1 cellular context compared by ENCODE assay signal in the genomic region with DNA sequence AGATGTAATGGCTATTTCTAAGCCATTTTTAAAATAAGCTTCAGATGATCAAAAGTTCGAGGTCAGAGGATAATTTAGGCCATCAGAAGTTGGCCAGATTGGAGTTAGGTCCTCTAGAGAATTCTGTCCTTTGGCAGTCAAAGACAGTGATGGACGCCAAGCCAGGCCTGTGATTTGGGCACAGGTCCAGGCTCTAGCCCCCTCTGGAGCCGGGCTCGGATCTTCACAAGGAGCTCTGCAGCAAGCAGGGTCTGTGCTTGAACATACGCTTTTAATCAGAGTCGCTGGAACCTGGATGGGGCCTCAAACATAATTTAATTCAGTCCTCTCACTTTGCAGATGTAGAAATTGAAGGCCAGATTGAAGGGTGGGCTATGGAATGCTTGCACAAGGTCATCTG.
TF ChIP-seq lines count a peak whose summit lies in the region.

No MANE protein-coding gene starts in this region.

TF ChIP-seq in HepG2, 621 proteins besides CTCF, POLR2A, EP300 and RAD21 (continued from another document):
- TF ChIP-seq, protein P1, sequence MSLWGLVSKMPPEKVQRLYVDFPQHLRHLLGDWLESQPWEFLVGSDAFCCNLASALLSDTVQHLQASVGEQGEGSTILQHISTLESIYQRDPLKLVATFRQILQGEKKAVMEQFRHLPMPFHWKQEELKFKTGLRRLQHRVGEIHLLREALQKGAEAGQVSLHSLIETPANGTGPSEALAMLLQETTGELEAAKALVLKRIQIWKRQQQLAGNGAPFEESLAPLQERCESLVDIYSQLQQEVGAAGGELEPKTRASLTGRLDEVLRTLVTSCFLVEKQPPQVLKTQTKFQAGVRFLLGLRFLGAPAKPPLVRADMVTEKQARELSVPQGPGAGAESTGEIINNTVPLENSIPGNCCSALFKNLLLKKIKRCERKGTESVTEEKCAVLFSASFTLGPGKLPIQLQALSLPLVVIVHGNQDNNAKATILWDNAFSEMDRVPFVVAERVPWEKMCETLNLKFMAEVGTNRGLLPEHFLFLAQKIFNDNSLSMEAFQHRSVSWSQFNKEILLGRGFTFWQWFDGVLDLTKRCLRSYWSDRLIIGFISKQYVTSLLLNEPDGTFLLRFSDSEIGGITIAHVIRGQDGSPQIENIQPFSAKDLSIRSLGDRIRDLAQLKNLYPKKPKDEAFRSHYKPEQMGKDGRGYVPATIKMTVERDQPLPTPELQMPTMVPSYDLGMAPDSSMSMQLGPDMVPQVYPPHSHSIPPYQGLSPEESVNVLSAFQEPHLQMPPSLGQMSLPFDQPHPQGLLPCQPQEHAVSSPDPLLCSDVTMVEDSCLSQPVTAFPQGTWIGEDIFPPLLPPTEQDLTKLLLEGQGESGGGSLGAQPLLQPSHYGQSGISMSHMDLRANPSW (CRISPR knock-in tag; IDR thresholded peaks at IDR 0.05; ENCODE audit: borderline replicate concordance): no peak
- TF ChIP-seq SOX6 (IDR thresholded peaks at IDR 0.05): no peak
- TF ChIP-seq SOX6 (CRISPR knock-in tag; IDR thresholded peaks at IDR 0.05): no peak
- TF ChIP-seq MIXL1 (CRISPR knock-in tag; IDR thresholded peaks at IDR 0.05): no peak
- TF ChIP-seq KDM4B (CRISPR knock-in tag; IDR thresholded peaks at IDR 0.05): no peak
